Comparison of ENCODE assay signal across 1 cellular context in genomic region chr19:7637374-7638256, GRCh38.
TF ChIP-seq lines count a peak whose summit lies in the region.

No MANE protein-coding gene starts in this region.

TF ChIP-seq in endothelial cell of umbilical vein, 7 proteins besides CTCF, POLR2A, EP300 and RAD21:
- TF ChIP-seq MAX (IDR thresholded peaks at IDR 0.05; ENCODE audit: insufficient read depth, insufficient read length) (no peak), POLR2AphosphoS5 (IDR thresholded peaks at IDR 0.05; ENCODE audit: insufficient read depth, low read depth, low read length) (peak; percentile 11)
